8 cellular contexts compared by ENCODE assay signal in genomic region chr1:19450811-19451564, GRCh38. TPM values are rescaled to one million over a fixed set of nuclear protein-coding genes. Genes with fewer than 3 reads are reported as not detected.
DNase-seq lines count a peak whose midpoint lies in the region; ATAC-seq and TF ChIP-seq lines count a peak whose summit lies in the region.

No MANE protein-coding gene starts in this region.

- ATAC-seq in sciatic nerve (peak; percentile 34), GM19328 (IDR thresholded peaks at IDR 0.05; ENCODE audit: unreplicated experiment) (no peak)

- H3K9me3 ChIP-seq in SK-N-SH, result no peaks in the 10 kb centered on the region

- H3K27me3 ChIP-seq in SK-N-SH (ENCODE audit: insufficient read depth), result no peaks in the 10 kb centered on the region

- H3K36me3 ChIP-seq in SK-N-SH (replicated peaks in 1 of 2; ENCODE audit: control insufficient read depth in 1 of 2, insufficient read depth in 2 of 2, low read length in 1 of 2), result no peaks in the 10 kb centered on the region

- peaks cover 78% of the 10 kb centered on the region for H3K79me2 ChIP-seq in SK-N-SH (ENCODE audit: insufficient read depth)

- intact Hi-C loops in sciatic nerve (cut with DNase I), result no loop called here

- peak overlapping the region in 1 of 2 experiments; percentile 45; a peak in 2 of 4 replicates for H3K4me3 ChIP-seq in SK-N-SH (ENCODE audit: low read depth in 2 of 2, low read length in 1 of 2)
- no peak overlapping the region for H3K4me3 ChIP-seq in fibroblast of pulmonary artery (replicated peaks; ENCODE audit: low read depth, low read length)

- peak overlapping the region; percentile 76 for H3K4me2 ChIP-seq in SK-N-SH

- TF ChIP-seq RAD21 in SK-N-SH (IDR thresholded peaks at IDR 0.05; ENCODE audit: low read length), result peak; percentile 6; the same call in 1 of the 2 replicates

- H4K20me1 ChIP-seq in SK-N-SH (ENCODE audit: insufficient read depth), result peaks cover 97% of the 10 kb centered on the region

- peak overlapping the region; percentile 68 to 99 for H3K27ac ChIP-seq in SK-N-SH (ENCODE audit: low read depth in 2 of 2, low read length in 1 of 2)

- DNase-seq in DMS53 (lab: John Stamatoyannopoulos, UW) (peak; percentile 87), SK-N-SH (peak; percentile 46), fibroblast of pulmonary artery (ENCODE audit: low read depth) (peak; percentile 93), sciatic nerve (ENCODE audit: low spot score) (no peak), NCI-H526 (lab: John Stamatoyannopoulos, UW) (no peak), AML-193 (lab: John Stamatoyannopoulos, UW) (no peak)
- no peak for DNase-seq in activated effector memory CD4-positive, alpha-beta T cell treated with anti-CD3 and anti-CD28 coated beads, Interleukin-2, amount 50 U/mL, for 16 hours

- H3K9ac ChIP-seq in SK-N-SH, result no peak overlapping the region

- WGBS in SK-N-SH (ENCODE audit: low lambda C conversion rate), result 18% methylated on average over 8 of the region's 8 CpGs

- peaks cover 57 to 92% of the 10 kb centered on the region in 2 experiments for H3K4me1 ChIP-seq in SK-N-SH (ENCODE audit: control insufficient read depth in 1 of 2, insufficient read depth in 2 of 2, low read depth in 1 of 2, low read length in 1 of 2)

- peak; percentile 66 to 78 for TF ChIP-seq EP300 in SK-N-SH (IDR thresholded peaks at IDR 0.05; ENCODE audit: borderline replicate concordance in 1 of 2, low read depth in 1 of 2, low read length in 1 of 2)

- CTCF ChIA-PET in SK-N-SH (lab: Yijun Ruan, JAX), result interaction anchor here (0.8 to 1.7 kb wide), 5 partner anchors 11 to 200 kb away, joined by 3 to 7 read pairs (median 4); no protein-coding TSS in a partner anchor

- TF ChIP-seq CTCF in SK-N-SH (IDR thresholded peaks at IDR 0.05), result no peak
- no peak for TF ChIP-seq CTCF in fibroblast of pulmonary artery (IDR thresholded peaks at IDR 0.05; ENCODE audit: low read length, missing control alignments)

- POLR2A ChIA-PET in SK-N-SH (lab: Yijun Ruan, JAX), result no interaction called here

- H3F3A ChIP-seq in SK-N-SH (replicated peaks; ENCODE audit: insufficient read depth), result peaks cover 47% of the 10 kb centered on the region

- no peak overlapping the region for H2AFZ ChIP-seq in SK-N-SH (ENCODE audit: low read depth)

- H3K9me2 ChIP-seq in SK-N-SH, result no peaks in the 10 kb centered on the region

TF ChIP-seq in SK-N-SH, 30 proteins besides CTCF, POLR2A, EP300 and RAD21:
- peak; percentile 96 for TF ChIP-seq NFIC (IDR thresholded peaks at IDR 0.05; ENCODE audit: borderline replicate concordance)
- TF ChIP-seq MEF2A (IDR thresholded peaks at IDR 0.05; ENCODE audit: borderline replicate concordance, low read depth), result no peak
- TF ChIP-seq NRF1 (IDR thresholded peaks at IDR 0.05; ENCODE audit: low read depth, low read length), result no peak
- peak; percentile 70 for TF ChIP-seq MAX (IDR thresholded peaks at IDR 0.05; ENCODE audit: low read depth)
- TF ChIP-seq EZH2phosphoT487 (IDR thresholded peaks at IDR 0.05; ENCODE audit: borderline replicate concordance, low read depth), result no peak
- TF ChIP-seq PBX3 (IDR thresholded peaks at IDR 0.05), result peak; percentile 90
- 0 out of 2 replicates have a peak, but pooled peaks have one; percentile 60 for TF ChIP-seq TEAD4 (IDR thresholded peaks at IDR 0.05; ENCODE audit: borderline replicate concordance, insufficient read depth)
- TF ChIP-seq FOXM1 (IDR thresholded peaks at IDR 0.05; ENCODE audit: low read depth), result no peak
- no peak for TF ChIP-seq USF2 (IDR thresholded peaks at IDR 0.05; ENCODE audit: borderline replicate concordance, low read depth, low read length)
- peak; percentile 95 for TF ChIP-seq FOSL2 (IDR thresholded peaks at IDR 0.05; ENCODE audit: borderline replicate concordance, low read depth)
- TF ChIP-seq CHD2 (IDR thresholded peaks at IDR 0.05; ENCODE audit: low read length, partially characterized antibody), result peak; percentile 23
- TF ChIP-seq RCOR1 (IDR thresholded peaks at IDR 0.05; ENCODE audit: low read length), result peak; percentile 87
- TF ChIP-seq SIN3A (IDR thresholded peaks at IDR 0.05; ENCODE audit: borderline replicate concordance, low read depth, low read length), result peak; percentile 88; the same call in 1 of the 2 replicates
- TF ChIP-seq RXRA (IDR thresholded peaks at IDR 0.05; ENCODE audit: borderline replicate concordance, low read depth), result 0 out of 2 replicates have a peak, but pooled peaks have one; percentile 53
- TF ChIP-seq GATA2 (CRISPR knock-in tag; IDR thresholded peaks at IDR 0.05), result peak; percentile 52
- TF ChIP-seq POLR2AphosphoS5 (IDR thresholded peaks at IDR 0.05; ENCODE audit: low read depth, low read length), result peak; percentile 89
- TF ChIP-seq JUND (IDR thresholded peaks at IDR 0.05), result peak; percentile 94
- peak; percentile 74 for TF ChIP-seq MXI1 (IDR thresholded peaks at IDR 0.05; ENCODE audit: low read depth, low read length)
- TF ChIP-seq TCF12 (IDR thresholded peaks at IDR 0.05), result peak; percentile 98
TF ChIP-seq in SK-N-SH: peak in this region for 14.

RNA-seq across cellular contexts. Expression of gene CAPZB, which starts 34.4 kb away (rescaled TPM):
- polyA plus RNA-seq in SK-N-SH (2012; rRNA removed), result 116 and 122 TPM in 2 replicates
- polyA plus RNA-seq in SK-N-SH (2012; cell fraction: cytosol; rRNA removed), result 137 and 163 TPM in 2 replicates
- 55.0 and 73.6 TPM in 2 replicates for polyA plus RNA-seq in SK-N-SH (2012; cell fraction: nucleus; rRNA removed)
- 198 TPM for total RNA-seq in sciatic nerve

Comparison
In these comparisons a context has a peak if more than half of its experiments do, and no peak if none do; other contexts are left out.
1. DNase-seq: peak in DMS53 (single experiment), SK-N-SH (single experiment) and fibroblast of pulmonary artery (single experiment); none in sciatic nerve (single experiment), NCI-H526 (0 of 2), activated effector memory CD4-positive, alpha-beta T cell treated with anti-CD3 and anti-CD28 coated beads, Interleukin-2, amount 50 U/mL, for 16 hours (single experiment) and AML-193 (0 of 2).